Comparison of ENCODE assay signal across 8 cellular contexts in the genomic region with DNA sequence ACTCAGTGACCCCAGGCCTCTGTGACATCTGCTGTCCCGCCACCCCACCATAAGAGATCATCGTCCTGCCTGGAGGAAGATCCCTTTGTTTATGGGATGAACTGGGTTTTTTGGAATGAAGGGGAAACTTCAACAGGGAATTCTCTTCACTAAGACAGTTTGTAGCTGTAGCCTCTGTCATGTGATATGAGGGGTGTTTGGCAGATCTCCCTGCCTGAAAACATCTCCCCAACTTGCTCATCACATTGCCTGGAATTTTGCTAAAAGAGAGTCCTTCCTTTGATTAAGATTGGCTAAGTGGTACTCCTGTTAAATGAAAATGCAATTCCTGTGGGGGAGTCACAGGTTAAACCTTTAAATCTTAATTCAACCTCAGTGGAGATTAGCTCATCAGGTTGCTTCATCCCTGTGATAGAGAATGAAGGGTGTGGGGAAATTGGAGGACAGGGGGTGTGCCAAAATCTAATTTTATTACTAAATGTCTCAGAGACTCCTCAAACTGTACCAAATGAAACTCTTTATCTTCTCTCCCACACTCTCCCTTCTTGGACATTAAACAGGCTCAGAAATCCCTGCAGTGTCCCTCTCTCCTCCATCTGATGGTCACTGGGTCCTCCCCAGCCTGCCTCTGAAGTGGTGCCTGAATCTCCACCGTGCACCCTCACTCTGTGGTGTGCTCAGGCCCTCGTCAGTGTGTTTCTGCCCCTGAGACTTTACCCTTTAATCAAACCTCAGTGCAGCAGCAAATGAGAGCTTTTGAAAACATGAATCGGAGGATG.
"Had no signal": no experiment of that assay in that cellular context is flagged by ENCODE, and none has a peak within 500 bp of the region (broad histone marks: within the 10 kb centered on the region; RNA-seq: fewer than 3 reads in every experiment).

No MANE protein-coding gene starts in this region.

- H3K9me3 Mint-ChIP-seq: neural crest cell had no signal

- H3K4me1 ChIP-seq: testis had no signal

- H3K4me3 Mint-ChIP-seq: endodermal cell had no signal

- H3K9me3 ChIP-seq: psoas muscle, spleen, testis had no signal

- H3K36me3 ChIP-seq: cardiac muscle cell, spleen had no signal

- H3K4me3 ChIP-seq: cardiac muscle cell, hepatocyte had no signal

- H3K27me3 ChIP-seq: dorsolateral prefrontal cortex, hepatocyte, spleen, testis had no signal

- H3K27ac ChIP-seq: cardiac muscle cell, hepatocyte, testis had no signal
